Comparison of ENCODE assay signal across 8 cellular contexts in genomic region chr22:35299217-35299716, GRCh38. TPM values are rescaled to one million over a fixed set of nuclear protein-coding genes. Genes with fewer than 3 reads are reported as not detected.
DNase-seq lines count a peak whose midpoint lies in the region; ATAC-seq and TF ChIP-seq lines count a peak whose summit lies in the region.

No MANE protein-coding gene starts in this region.

- H3K9me3 Mint-ChIP-seq in activated naive CD4-positive, alpha-beta T cell treated with anti-CD3 and anti-CD28 coated beads for 36 hours: no peaks in the 10 kb centered on the region
- H3K9me3 Mint-ChIP-seq in T-helper 2 cell treated with Interferon-gamma antibody and Interleukin-4, amounts not matched to agents 5 μg/mL and 100 μg/mL, for 36 hours: no peaks in the 10 kb centered on the region

- peak; percentile 28 for DNase-seq in activated naive CD4-positive, alpha-beta T cell treated with anti-CD3 and anti-CD28 coated beads for 36 hours
- no peak for DNase-seq in activated naive CD4-positive, alpha-beta T cell treated with anti-CD3 and anti-CD28 coated beads, Interleukin-2, amount 50 U/mL, for 16 hours
- DNase-seq in T-helper 2 cell treated with Interferon-gamma antibody and Interleukin-4, amounts not matched to agents 5 μg/mL and 100 μg/mL, for 36 hours (ENCODE audit: low spot score): no peak
- peak; percentile 41 for DNase-seq in fibroblast of peridontal ligament (ENCODE audit: extremely low read depth)
- no peak for DNase-seq in NCI-H2107 treated with DMSO at 0.1 percent for 48 hours (lab: John Stamatoyannopoulos, UW; ENCODE audit: unreplicated experiment)

- peak; percentile 13 for ATAC-seq in HG03135 (IDR thresholded peaks at IDR 0.05; ENCODE audit: unreplicated experiment)
- ATAC-seq in HG02763 (IDR thresholded peaks at IDR 0.05; ENCODE audit: unreplicated experiment): no peak

- H3K4me3 ChIP-seq in parathyroid adenoma (ENCODE audit: low read depth, low read length): peak overlapping the region; percentile 98

- no peaks in the 10 kb centered on the region for H3K27me3 Mint-ChIP-seq in activated naive CD4-positive, alpha-beta T cell treated with anti-CD3 and anti-CD28 coated beads for 36 hours (ENCODE audit: low read depth)
- no peaks in the 10 kb centered on the region for H3K27me3 Mint-ChIP-seq in T-helper 2 cell treated with Interferon-gamma antibody and Interleukin-4, amounts not matched to agents 5 μg/mL and 100 μg/mL, for 36 hours (ENCODE audit: low read depth)

- H3K4me1 Mint-ChIP-seq in activated naive CD4-positive, alpha-beta T cell treated with anti-CD3 and anti-CD28 coated beads for 36 hours (ENCODE audit: low read depth): peaks cover 24% of the 10 kb centered on the region
- H3K4me1 Mint-ChIP-seq in T-helper 2 cell treated with Interferon-gamma antibody and Interleukin-4, amounts not matched to agents 5 μg/mL and 100 μg/mL, for 36 hours (ENCODE audit: low read depth): peaks cover 24% of the 10 kb centered on the region

- peak overlapping the region; percentile 91 for H2AFZ ChIP-seq in parathyroid adenoma

- no peaks in the 10 kb centered on the region for H3K4me1 ChIP-seq in parathyroid adenoma

- H3K4me3 Mint-ChIP-seq in activated naive CD4-positive, alpha-beta T cell treated with anti-CD3 and anti-CD28 coated beads for 36 hours: peak overlapping the region; percentile 88
- peak overlapping the region; percentile 87 for H3K4me3 Mint-ChIP-seq in T-helper 2 cell treated with Interferon-gamma antibody and Interleukin-4, amounts not matched to agents 5 μg/mL and 100 μg/mL, for 36 hours

- H3K4me2 ChIP-seq in parathyroid adenoma (ENCODE audit: low read length): peak overlapping the region; percentile 75

- intact Hi-C loops in activated naive CD4-positive, alpha-beta T cell treated with anti-CD3 and anti-CD28 coated beads for 36 hours (cut with micrococcal nuclease): loop anchor here (2.0 kb wide), 1 partner anchor 32 kb away; no protein-coding TSS in a partner anchor

- H3K27me3 ChIP-seq in parathyroid adenoma (ENCODE audit: control insufficient read depth, insufficient read depth, low read length): no peaks in the 10 kb centered on the region

- peak; percentile 22 for TF ChIP-seq CTCF in parathyroid adenoma (IDR thresholded peaks at IDR 0.05)

- CTCF ChIA-PET in activated naive CD4-positive, alpha-beta T cell treated with anti-CD3 and anti-CD28 coated beads for 36 hours (lab: Charles Lee): interaction anchor here (0.8 to 1.5 kb wide), 2 partner anchors 30 to 34 kb away, joined by 4 to 5 read pairs; no protein-coding TSS in a partner anchor

- no peaks in the 10 kb centered on the region for H3K9me3 ChIP-seq in parathyroid adenoma (ENCODE audit: control insufficient read depth, low read length)

- H3K36me3 ChIP-seq in parathyroid adenoma (ENCODE audit: control insufficient read depth, insufficient read depth, low read length): no peaks in the 10 kb centered on the region

- H3K9ac ChIP-seq in parathyroid adenoma: no peak overlapping the region

- H3K27ac Mint-ChIP-seq in activated naive CD4-positive, alpha-beta T cell treated with anti-CD3 and anti-CD28 coated beads for 36 hours: peak overlapping the region; percentile 56
- H3K27ac Mint-ChIP-seq in T-helper 2 cell treated with Interferon-gamma antibody and Interleukin-4, amounts not matched to agents 5 μg/mL and 100 μg/mL, for 36 hours: peak overlapping the region; percentile 96

- H3K27ac ChIP-seq in parathyroid adenoma: peak overlapping the region; percentile 93

- peaks cover 15% of the 10 kb centered on the region for H3K79me2 ChIP-seq in parathyroid adenoma

- H3K36me3 Mint-ChIP-seq in activated naive CD4-positive, alpha-beta T cell treated with anti-CD3 and anti-CD28 coated beads for 36 hours (ENCODE audit: low read depth): peaks cover 2% of the 10 kb centered on the region
- peaks cover 26% of the 10 kb centered on the region for H3K36me3 Mint-ChIP-seq in T-helper 2 cell treated with Interferon-gamma antibody and Interleukin-4, amounts not matched to agents 5 μg/mL and 100 μg/mL, for 36 hours (ENCODE audit: low read depth)

RNA-seq across cellular contexts. Expression of gene TOM1, which starts 0.4 kb away (rescaled TPM):
- 10 to 100 TPM; 25.8 to 26.3 TPM for total RNA-seq in activated naive CD4-positive, alpha-beta T cell treated with anti-CD3 and anti-CD28 coated beads for 36 hours

RNA-seq across cellular contexts. Expression of gene HMGXB4, which starts 42.0 kb away (rescaled TPM):
- total RNA-seq in activated naive CD4-positive, alpha-beta T cell treated with anti-CD3 and anti-CD28 coated beads for 36 hours: 10 to 100 TPM; 36.6 to 38.2 TPM

Comparison
In these comparisons a context has a peak if more than half of its experiments do, and no peak if none do; other contexts are left out.
1. DNase-seq: peak in activated naive CD4-positive, alpha-beta T cell treated with anti-CD3 and anti-CD28 coated beads for 36 hours (single experiment) and fibroblast of peridontal ligament (single experiment); none in activated naive CD4-positive, alpha-beta T cell treated with anti-CD3 and anti-CD28 coated beads, Interleukin-2, amount 50 U/mL, for 16 hours (single experiment), T-helper 2 cell treated with Interferon-gamma antibody and Interleukin-4, amounts not matched to agents 5 μg/mL and 100 μg/mL, for 36 hours (single experiment) and NCI-H2107 treated with DMSO at 0.1 percent for 48 hours (single experiment).